Comparison of ENCODE assay signal across 23 cellular contexts in genomic region chr1:233097546-233098254, GRCh38.
DNase-seq lines count a peak whose midpoint lies in the region; ATAC-seq, FAIRE-seq and TF ChIP-seq lines count a peak whose summit lies in the region.
"Had no signal": no experiment of that assay in that cellular context is flagged by ENCODE, and none has a peak within 500 bp of the region (broad histone marks: within the 10 kb centered on the region; RNA-seq: fewer than 3 reads in every experiment).

No MANE protein-coding gene starts in this region.

- H2AFZ ChIP-seq in astrocyte (ENCODE audit: low read depth, low read length), result no peak overlapping the region

- H3K36me3 ChIP-seq in astrocyte (ENCODE audit: insufficient read depth, low read length), result no peaks in the 10 kb centered on the region
- H3K36me3 ChIP-seq: sigmoid colon, transverse colon had no signal

- H3K9me3 ChIP-seq in A549 (no peaks in the 10 kb centered on the region), astrocyte (ENCODE audit: insufficient read depth, low read depth, low read length) (no peaks in the 10 kb centered on the region)
- H3K9me3 ChIP-seq: sigmoid colon, transverse colon had no signal

- POLR2A ChIA-PET in A549 (lab: Yijun Ruan, JAX), result no interaction called here

- peak overlapping the region; percentile 51 to 72; a peak in 5 of 6 replicates for H3K27ac ChIP-seq in A549
- no peak overlapping the region for H3K27ac ChIP-seq in astrocyte (ENCODE audit: low read depth, low read length)
- H3K27ac ChIP-seq in foreskin keratinocyte, result peak overlapping the region; percentile 72
- H3K27ac ChIP-seq: coronary artery, transverse colon had no signal

- H4K20me1 ChIP-seq in astrocyte (ENCODE audit: insufficient read depth, low read length), result no peaks in the 10 kb centered on the region

- H3K9me3 Mint-ChIP-seq in astrocyte (ENCODE audit: unreplicated experiment), result no peaks in the 10 kb centered on the region
- H3K9me3 Mint-ChIP-seq: activated CD4-positive, alpha-beta memory T cell treated with anti-CD3 and anti-CD28 coated beads, Interleukin-2, amount 10 ng/mL, durations not matched to agents 7 days and 5 days; activated naive CD4-positive, alpha-beta T cell treated with anti-CD3 and anti-CD28 coated beads, Interleukin-2, amount 50 U/mL, for 24 hours; CD8-positive, alpha-beta memory T cell had no signal

- TF ChIP-seq EP300 in A549 (IDR thresholded peaks at IDR 0.05), result no peak; a peak in 1 of 5 replicates

- no peak overlapping the region for H3K27ac Mint-ChIP-seq in astrocyte (ENCODE audit: unreplicated experiment)
- H3K27ac Mint-ChIP-seq: activated CD4-positive, alpha-beta memory T cell treated with anti-CD3 and anti-CD28 coated beads, Interleukin-2, amount 10 ng/mL, durations not matched to agents 7 days and 5 days; activated naive CD4-positive, alpha-beta T cell treated with anti-CD3 and anti-CD28 coated beads, Interleukin-2, amount 50 U/mL, for 24 hours; T-helper 17 cell had no signal

- TF ChIP-seq CTCF in A549 (IDR thresholded peaks at IDR 0.05) (no peak), astrocyte (IDR thresholded peaks at IDR 0.05; ENCODE audit: insufficient read depth, low read depth, low read length) (no peak), foreskin keratinocyte (conservative IDR thresholded peaks at IDR 0.05) (no peak)

- H3K79me2 ChIP-seq in astrocyte (ENCODE audit: insufficient read depth, low read length), result no peaks in the 10 kb centered on the region

- H3K4me3 Mint-ChIP-seq in astrocyte (ENCODE audit: unreplicated experiment), result no peak overlapping the region
- H3K4me3 Mint-ChIP-seq: activated CD4-positive, alpha-beta memory T cell treated with anti-CD3 and anti-CD28 coated beads, Interleukin-2, amount 10 ng/mL, durations not matched to agents 7 days and 5 days; activated naive CD4-positive, alpha-beta T cell treated with anti-CD3 and anti-CD28 coated beads, Interleukin-2, amount 50 U/mL, for 24 hours; CD8-positive, alpha-beta memory T cell; T-helper 17 cell had no signal

- no peaks in the 10 kb centered on the region for H3K36me3 Mint-ChIP-seq in astrocyte (ENCODE audit: low read depth, unreplicated experiment)

- DNase-seq in A549 (ENCODE audit: low read depth in 1 of 2, low spot score in 1 of 2) (peak in 1 of 2 experiments; percentile 37), ELR (ENCODE audit: low read depth) (peak; percentile 27), astrocyte (ENCODE audit: low read depth) (peak; percentile 80), foreskin keratinocyte (peak; percentile 88 to 94), A172 (ENCODE audit: low spot score) (no peak), D341Med (ENCODE audit: low spot score) (no peak), globus pallidus (ENCODE audit: low spot score) (no peak), NCI-H2107 treated with DMSO at 0.1 percent for 48 hours (lab: John Stamatoyannopoulos, UW; ENCODE audit: unreplicated experiment) (no peak)
- DNase-seq: activated CD4-positive, alpha-beta memory T cell treated with anti-CD3 and anti-CD28 coated beads, Interleukin-2, amount 10 ng/mL, durations not matched to agents 7 days and 5 days; CD8-positive, alpha-beta memory T cell; GOT3; NCI-H1436; NCI-H748 treated with DMSO at 0.1 percent for 48 hours; occipital lobe; sigmoid colon; stimulated activated naive CD4-positive, alpha-beta T cell; T-helper 17 cell; transverse colon had no signal

- FAIRE-seq in A549 (lab: Jason Lieb, UNC) (no peak), astrocyte (lab: Jason Lieb, UNC) (no peak)
- FAIRE-seq: endothelial cell of umbilical vein, GM18507 had no signal

- TF ChIP-seq POLR2A in A549 (IDR thresholded peaks at IDR 0.05; ENCODE audit: low read length), result no peak

- WGBS in A549 (ENCODE audit: missing lambda C conversion rate), result 77% methylated on average over 3 of the region's 3 CpGs

- H3K27me3 ChIP-seq in astrocyte (ENCODE audit: insufficient read depth, low read length) (no peaks in the 10 kb centered on the region), foreskin keratinocyte (no peaks in the 10 kb centered on the region)
- H3K27me3 ChIP-seq: sigmoid colon, transverse colon had no signal

- ATAC-seq in A549 (peak; percentile 54 to 57; a peak in 3 of 6 replicates), foreskin keratinocyte (peak; percentile 97)
- ATAC-seq: T-helper 17 cell had no signal

- TF ChIP-seq RAD21 in A549 (conservative IDR thresholded peaks at IDR 0.05 in 1 of 2, IDR thresholded peaks at IDR 0.05 in 1 of 2), result 0 out of 5 replicates have a peak, but pooled peaks of 1 of the 2 experiments have one; percentile 13

- no peaks in the 10 kb centered on the region for H3K4me1 Mint-ChIP-seq in astrocyte (ENCODE audit: low read depth, unreplicated experiment)
- H3K4me1 Mint-ChIP-seq: activated naive CD4-positive, alpha-beta T cell treated with anti-CD3 and anti-CD28 coated beads, Interleukin-2, amount 50 U/mL, for 24 hours; CD8-positive, alpha-beta memory T cell had no signal

- H3K4me3 ChIP-seq in A549 (no peak overlapping the region), astrocyte (ENCODE audit: insufficient read depth, low read depth, low read length) (no peak overlapping the region)
- H3K4me3 ChIP-seq: coronary artery, lung, sigmoid colon, transverse colon had no signal

- H3K4me2 ChIP-seq in A549 (peak overlapping the region; percentile 47), astrocyte (ENCODE audit: low read length) (peak overlapping the region; percentile 1)

- no peaks in the 10 kb centered on the region for H3K27me3 Mint-ChIP-seq in astrocyte (ENCODE audit: low read depth, unreplicated experiment)
- H3K27me3 Mint-ChIP-seq: activated CD4-positive, alpha-beta memory T cell treated with anti-CD3 and anti-CD28 coated beads, Interleukin-2, amount 10 ng/mL, durations not matched to agents 7 days and 5 days; activated naive CD4-positive, alpha-beta T cell treated with anti-CD3 and anti-CD28 coated beads, Interleukin-2, amount 50 U/mL, for 24 hours; CD8-positive, alpha-beta memory T cell; T-helper 17 cell had no signal

- no peak overlapping the region for H3K9ac ChIP-seq in astrocyte (ENCODE audit: low read length)

- H3K4me1 ChIP-seq in A549, result peaks cover 23% of the 10 kb centered on the region
- H3K4me1 ChIP-seq in astrocyte (ENCODE audit: insufficient read depth, low read length), result peaks cover 7% of the 10 kb centered on the region
- peaks cover 27% of the 10 kb centered on the region for H3K4me1 ChIP-seq in foreskin keratinocyte
- H3K4me1 ChIP-seq: sigmoid colon, transverse colon had no signal

- CTCF ChIA-PET in A549 (lab: Yijun Ruan, JAX), result interaction anchor here (0.6 to 0.9 kb wide), 2 partner anchors 8 to 1244 kb away, joined by 3 read pairs; no protein-coding TSS in a partner anchor

TF ChIP-seq in A549, 52 proteins besides CTCF, POLR2A, EP300 and RAD21:
- TF ChIP-seq JUN (IDR thresholded peaks at IDR 0.05) (no peak), JUNB (IDR thresholded peaks at IDR 0.05) (peak; percentile 70), FOSL2 (IDR thresholded peaks at IDR 0.05) (no peak), FOSL2 (CRISPR knock-in tag; IDR thresholded peaks at IDR 0.05) (peak; percentile 62; the same call in 1 of the 2 replicates)

Comparison
In these comparisons a context has a peak if more than half of its experiments do, and no peak if none do; other contexts are left out.
1. DNase-seq: peak in ELR (single experiment), astrocyte (single experiment) and foreskin keratinocyte (2 of 2); none in A172 (single experiment), D341Med (single experiment), globus pallidus (single experiment) and NCI-H2107 treated with DMSO at 0.1 percent for 48 hours (single experiment).